Comparison of ENCODE assay signal across 1 cellular context in genomic region chr14:36241183-36241582, GRCh38.
TF ChIP-seq lines count a peak whose summit lies in the region.

No MANE protein-coding gene starts in this region.

TF ChIP-seq in A549, 52 proteins besides CTCF, POLR2A, EP300 and RAD21:
- no peak for TF ChIP-seq HOXB13 (CRISPR knock-in tag; IDR thresholded peaks at IDR 0.05; ENCODE audit: low read depth)
- TF ChIP-seq CHD2 (IDR thresholded peaks at IDR 0.05; ENCODE audit: low read length, partially characterized antibody), result no peak
- no peak for TF ChIP-seq MAFK (IDR thresholded peaks at IDR 0.05; ENCODE audit: partially characterized antibody)
- no peak for TF ChIP-seq JUN (IDR thresholded peaks at IDR 0.05)
- no peak for TF ChIP-seq EHMT2 (IDR thresholded peaks at IDR 0.05; ENCODE audit: low read depth)
- no peak for TF ChIP-seq ZNF302 (CRISPR knock-in tag; IDR thresholded peaks at IDR 0.05)
- no peak for TF ChIP-seq USF2 (IDR thresholded peaks at IDR 0.05)
- no peak for TF ChIP-seq HES2 (IDR thresholded peaks at IDR 0.05)
- no peak for TF ChIP-seq GATA3 (IDR thresholded peaks at IDR 0.05; ENCODE audit: borderline replicate concordance)
- no peak for TF ChIP-seq ELK1 (IDR thresholded peaks at IDR 0.05; ENCODE audit: low read depth, low read length)
- no peak for TF ChIP-seq ESRRA (IDR thresholded peaks at IDR 0.05; ENCODE audit: borderline replicate concordance, low read length)
- no peak for TF ChIP-seq REST (IDR thresholded peaks at IDR 0.05)
- TF ChIP-seq POLR2AphosphoS2 (conservative IDR thresholded peaks at IDR 0.05; ENCODE audit: low read length), result no peak
- TF ChIP-seq JUNB (IDR thresholded peaks at IDR 0.05), result no peak
- no peak for TF ChIP-seq HMGXB4 (CRISPR knock-in tag; IDR thresholded peaks at IDR 0.05; ENCODE audit: borderline replicate concordance)
- no peak for TF ChIP-seq FOXS1 (CRISPR knock-in tag; IDR thresholded peaks at IDR 0.05)
- TF ChIP-seq PBX3 (IDR thresholded peaks at IDR 0.05), result no peak
- TF ChIP-seq HEYL (CRISPR knock-in tag; IDR thresholded peaks at IDR 0.05), result no peak
- no peak for TF ChIP-seq MAX (IDR thresholded peaks at IDR 0.05)
- TF ChIP-seq FOSB (CRISPR knock-in tag; IDR thresholded peaks at IDR 0.05), result no peak
